In the genomic region with DNA sequence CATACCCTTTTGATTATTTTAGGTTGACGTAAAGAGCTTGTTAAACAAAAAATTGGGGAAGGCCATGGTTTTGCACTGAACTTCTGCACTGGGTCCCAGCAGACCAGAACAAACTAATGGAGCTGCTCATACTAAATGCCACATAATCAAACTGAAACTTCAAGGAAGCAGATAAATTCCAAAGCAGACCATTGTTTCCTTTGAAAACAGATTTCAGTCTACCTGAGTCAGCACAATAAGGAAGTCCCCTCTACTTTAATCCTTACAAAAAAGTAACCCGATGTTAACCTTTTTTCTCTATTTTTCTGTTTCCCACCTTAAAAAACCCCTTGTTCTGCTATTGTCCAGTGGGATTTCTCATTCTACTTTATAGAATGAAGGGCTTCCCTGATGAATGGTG, we compare ENCODE assay signal across 18 cellular contexts. TPM values are rescaled to one million over a fixed set of nuclear protein-coding genes. Genes with fewer than 3 reads are reported as not detected.
DNase-seq lines count a peak whose midpoint lies in the region; ATAC-seq, FAIRE-seq and TF ChIP-seq lines count a peak whose summit lies in the region.
"Had no signal": no experiment of that assay in that cellular context is flagged by ENCODE, and none has a peak within 500 bp of the region (broad histone marks: within the 10 kb centered on the region; RNA-seq: fewer than 3 reads in every experiment).

No MANE protein-coding gene starts in this region.

- no peaks in the 10 kb centered on the region for H3K9me2 ChIP-seq in GM23338 (ENCODE audit: insufficient read depth)

- 85% methylated on average over 2 of the region's 2 CpGs; no CpG with 5 or more reads in 1 of the 2 experiments for WGBS in H1 (ENCODE audit: extremely low coverage in 1 of 2, insufficient coverage in 1 of 2, insufficient read length in 1 of 2, insufficient replicate concordance in 2 of 2, low coverage in 1 of 2, low lambda C conversion rate in 2 of 2, missing lambda C conversion rate in 1 of 2), 2 experiments
- WGBS in mesendoderm (ENCODE audit: extremely low coverage, insufficient coverage, low lambda C conversion rate), result no CpG with 5 or more reads among the region's 2 CpGs

- H3K4me3 Mint-ChIP-seq in GM23338, result no peak overlapping the region
- no peak overlapping the region for H3K4me3 Mint-ChIP-seq in T-helper 17 cell
- H3K4me3 Mint-ChIP-seq: IgD-negative memory B cell had no signal

- H3K36me3 ChIP-seq in GM23338 (ENCODE audit: insufficient read depth), result no peaks in the 10 kb centered on the region; the same call in 1 of the 2 replicates
- H3K36me3 ChIP-seq in H1 (ENCODE audit: control insufficient read depth in 2 of 4, insufficient read depth in 4 of 4, low read length in 3 of 4), result peaks cover 0 to 11% (median 0%) of the 10 kb centered on the region in 4 experiments; a peak in 1 of 8 replicates
- no peaks in the 10 kb centered on the region for H3K36me3 ChIP-seq in mesendoderm (ENCODE audit: control insufficient read depth, insufficient read depth, low read length)
- H3K36me3 ChIP-seq in H7 (replicated peaks; ENCODE audit: control insufficient read depth, insufficient read depth, low read length), result no peaks in the 10 kb centered on the region; the same call in 1 of the 2 replicates
- peaks cover 0 to 20% of the 10 kb centered on the region in 2 donors for H3K36me3 ChIP-seq in left lung

- peaks cover 71% of the 10 kb centered on the region for H3K4me1 Mint-ChIP-seq in GM23338
- peaks cover 2% of the 10 kb centered on the region for H3K4me1 Mint-ChIP-seq in T-helper 17 cell
- H3K4me1 Mint-ChIP-seq: IgD-negative memory B cell had no signal

- H3K9ac ChIP-seq in H1 (replicated peaks in 1 of 4; ENCODE audit: extremely low read depth in 1 of 4, low read depth in 3 of 4, low read length in 3 of 4) (no peak overlapping the region), mesendoderm (ENCODE audit: low read length) (no peak overlapping the region)

- H2AK5ac ChIP-seq in H1 (ENCODE audit: low read depth, low read length) (no peak overlapping the region), mesendoderm (ENCODE audit: low read length) (no peak overlapping the region)

- H2BK15ac ChIP-seq in H1 (ENCODE audit: low read length) (no peak overlapping the region), mesendoderm (replicated peaks; ENCODE audit: low read depth) (no peak overlapping the region)

- H3K4me2 ChIP-seq in GM23338, result peak overlapping the region; percentile 33; the same call in 1 of the 2 replicates
- H3K4me2 ChIP-seq in H1 (ENCODE audit: insufficient read depth in 1 of 2, low read depth in 2 of 2, low read length in 2 of 2), result no peak overlapping the region
- no peak overlapping the region for H3K4me2 ChIP-seq in mesendoderm (ENCODE audit: low read length)

- H3K23me2 ChIP-seq in H1 (ENCODE audit: low read depth, low read length), result no peaks in the 10 kb centered on the region

- no peak for TF ChIP-seq POLR2A in H1 (IDR thresholded peaks at IDR 0.05; ENCODE audit: control extremely low read depth in 1 of 2, low read depth in 2 of 2, low read length in 2 of 2)

- no peak overlapping the region for H3K4ac ChIP-seq in H1 (replicated peaks; ENCODE audit: insufficient read length, low read depth, low read length)
- no peak overlapping the region for H3K4ac ChIP-seq in mesendoderm (ENCODE audit: low read depth, low read length)

- no peak overlapping the region for H3K14ac ChIP-seq in H1 (ENCODE audit: insufficient read length)

- H3K9me3 Mint-ChIP-seq in GM23338, result no peaks in the 10 kb centered on the region
- H3K9me3 Mint-ChIP-seq: IgD-negative memory B cell had no signal

- H2BK120ac ChIP-seq in H1 (replicated peaks; ENCODE audit: low read depth, low read length) (no peak overlapping the region), mesendoderm (ENCODE audit: low read depth, low read length) (no peak overlapping the region)

- H2BK12ac ChIP-seq in H1 (ENCODE audit: low read depth, low read length), result no peak overlapping the region

- H3K79me1 ChIP-seq in H1 (ENCODE audit: low read depth, low read length) (no peaks in the 10 kb centered on the region), mesendoderm (ENCODE audit: low read length) (no peaks in the 10 kb centered on the region)

- peak overlapping the region; percentile 29 for H3K27ac ChIP-seq in GM23338 (ENCODE audit: low read depth)
- H3K27ac ChIP-seq in H1 (ENCODE audit: low read depth, low read length), result no peak overlapping the region
- no peak overlapping the region for H3K27ac ChIP-seq in mesendoderm (ENCODE audit: low read depth, low read length)
- H3K27ac ChIP-seq in left lung, result no peak overlapping the region

- H3K27ac Mint-ChIP-seq in GM23338 (peak overlapping the region; percentile 71), T-helper 17 cell (peak overlapping the region; percentile 14)
- H3K27ac Mint-ChIP-seq: IgD-negative memory B cell had no signal

- H3K36me3 Mint-ChIP-seq in GM23338 (ENCODE audit: low read depth), result peaks cover 15% of the 10 kb centered on the region; the same call in 2 of the 3 replicates
- no peaks in the 10 kb centered on the region for H3K36me3 Mint-ChIP-seq in T-helper 17 cell (ENCODE audit: low read depth)

- TF ChIP-seq EP300 in H1 (IDR thresholded peaks at IDR 0.05; ENCODE audit: borderline replicate concordance in 1 of 2, low read depth in 2 of 2, low read length in 2 of 2), result no peak

- DNase-seq in GM23338 (ENCODE audit: low spot score) (peak; percentile 29), T-helper 17 cell (no peak), H1 (ENCODE audit: low read depth in 1 of 2, low spot score in 2 of 2) (no peak), mesendoderm (peak; percentile 42), H7 (no peak), left lung (no peak), foreskin melanocyte (no peak), DMS153 (lab: John Stamatoyannopoulos, UW) (no peak)
- DNase-seq: AML-193, COR-L47, EL, NCI-H1436, NCI-H2029 treated with DMSO at 0.1 percent for 48 hours, NCI-H2171 treated with DMSO at 0.1 percent for 48 hours, NCI-H446 treated with DMSO at 0.1 percent for 48 hours, RPMI8226, SIG-M5 had no signal

- TF ChIP-seq CTCF in GM23338 (conservative IDR thresholded peaks at IDR 0.05; ENCODE audit: low read depth in 2 of 2), result no peak
- no peak for TF ChIP-seq CTCF in H1 (IDR thresholded peaks at IDR 0.05; ENCODE audit: control extremely low read depth in 1 of 3, insufficient read depth in 1 of 3, low read depth in 1 of 3, low read length in 3 of 3)
- TF ChIP-seq CTCF in left lung (IDR thresholded peaks at IDR 0.05), result no peak

- CTCF ChIA-PET in H1 (lab: Charles Lee; ENCODE audit: partially characterized antibody), result no interaction called here

- H4K5ac ChIP-seq in H1 (ENCODE audit: insufficient read length, low read depth, low read length) (no peak overlapping the region), mesendoderm (ENCODE audit: low read length) (no peak overlapping the region)

- H3K4me3 ChIP-seq in GM23338, result no peak overlapping the region
- H3K4me3 ChIP-seq in H1 (ENCODE audit: extremely low read depth in 1 of 4, insufficient read depth in 2 of 4, low read depth in 3 of 4, low read length in 4 of 4), result no peak overlapping the region
- no peak overlapping the region for H3K4me3 ChIP-seq in mesendoderm (ENCODE audit: low read length)
- no peak overlapping the region for H3K4me3 ChIP-seq in H7 (ENCODE audit: insufficient read depth, low read depth, low read length)
- no peak overlapping the region for H3K4me3 ChIP-seq in left lung

- H3K23ac ChIP-seq in H1 (ENCODE audit: insufficient read length) (no peak overlapping the region), mesendoderm (ENCODE audit: low read length) (no peak overlapping the region)

- POLR2A ChIA-PET in H1 (lab: Charles Lee; ENCODE audit: partially characterized antibody), result no interaction called here

- H4K20me1 ChIP-seq in GM23338 (replicated peaks; ENCODE audit: insufficient read depth) (no peaks in the 10 kb centered on the region), H1 (replicated peaks in 1 of 2; ENCODE audit: control insufficient read depth in 1 of 2, insufficient read depth in 2 of 2, low read length in 2 of 2) (no peaks in the 10 kb centered on the region)

- no peak overlapping the region for H2BK20ac ChIP-seq in H1 (ENCODE audit: low read length)

- H3K27me3 Mint-ChIP-seq in GM23338 (ENCODE audit: insufficient read depth, low read depth, poor library complexity) (no peaks in the 10 kb centered on the region), T-helper 17 cell (peaks cover 20% of the 10 kb centered on the region)

- no peaks in the 10 kb centered on the region for H3F3A ChIP-seq in GM23338 (replicated peaks; ENCODE audit: low read depth)

- ATAC-seq in GM23338 (peak; percentile 23; the same call in 2 of the 3 replicates), T-helper 17 cell (no peak), left lung (no peak)

- no peaks in the 10 kb centered on the region for H3K27me3 ChIP-seq in GM23338 (ENCODE audit: insufficient read depth)
- H3K27me3 ChIP-seq in H1 (replicated peaks in 1 of 4; ENCODE audit: control insufficient read depth in 3 of 4, extremely low read depth in 1 of 4, insufficient read depth in 3 of 4, low read length in 3 of 4), result no peaks in the 10 kb centered on the region
- H3K27me3 ChIP-seq in mesendoderm (ENCODE audit: insufficient read depth, low read length, poor library complexity), result no peaks in the 10 kb centered on the region
- H3K27me3 ChIP-seq in H7 (ENCODE audit: control insufficient read depth, insufficient read depth, low read length), result no peaks in the 10 kb centered on the region
- no peaks in the 10 kb centered on the region for H3K27me3 ChIP-seq in left lung

- H3K79me2 ChIP-seq in GM23338 (replicated peaks; ENCODE audit: insufficient read depth) (no peaks in the 10 kb centered on the region), H1 (ENCODE audit: control insufficient read depth in 1 of 2, insufficient read depth in 2 of 2, low read length in 2 of 2) (no peaks in the 10 kb centered on the region), mesendoderm (ENCODE audit: control insufficient read depth, insufficient read depth, low read length) (no peaks in the 10 kb centered on the region)

- peaks cover 73% of the 10 kb centered on the region for H3K4me1 ChIP-seq in GM23338 (ENCODE audit: insufficient read depth)
- peaks cover 3 to 18% (median 7%) of the 10 kb centered on the region in 4 experiments for H3K4me1 ChIP-seq in H1 (replicated peaks in 1 of 4; ENCODE audit: control insufficient read depth in 3 of 4, insufficient read depth in 4 of 4, low read length in 3 of 4)
- H3K4me1 ChIP-seq in mesendoderm (ENCODE audit: control insufficient read depth, low read depth, low read length), result no peaks in the 10 kb centered on the region
- no peaks in the 10 kb centered on the region for H3K4me1 ChIP-seq in left lung

- FAIRE-seq in H1 (lab: Jason Lieb, UNC), result no peak

- H2BK5ac ChIP-seq in H1 (ENCODE audit: low read depth, low read length) (no peak overlapping the region), mesendoderm (ENCODE audit: low read length) (no peak overlapping the region)

- H3K9me3 ChIP-seq in T-helper 17 cell (ENCODE audit: control insufficient read depth, low read length, poor library complexity, severe bottlenecking) (no peaks in the 10 kb centered on the region), H1 (ENCODE audit: insufficient read depth in 2 of 2, low read depth in 1 of 2, low read length in 1 of 2) (no peaks in the 10 kb centered on the region), left lung (no peaks in the 10 kb centered on the region)

- intact Hi-C loops in left lung (cut with DNase I), result no loop called here

- H4K8ac ChIP-seq in H1 (ENCODE audit: extremely low read depth, insufficient read depth, low read length), result no peak overlapping the region
- no peak overlapping the region for H4K8ac ChIP-seq in mesendoderm (ENCODE audit: low read depth, low read length)

- H3K18ac ChIP-seq in H1 (ENCODE audit: extremely low read depth, low read length) (no peak overlapping the region; the same call in 1 of the 2 replicates), mesendoderm (ENCODE audit: low read length) (no peak overlapping the region)

- H2AFZ ChIP-seq in GM23338 (no peak overlapping the region), H1 (ENCODE audit: low read length) (no peak overlapping the region)

- H3K56ac ChIP-seq in H1 (replicated peaks; ENCODE audit: insufficient read length, low read depth, low read length) (no peak overlapping the region), mesendoderm (ENCODE audit: low read length) (no peak overlapping the region)

- H4K91ac ChIP-seq in H1 (replicated peaks; ENCODE audit: insufficient read length, low read length), result no peak overlapping the region

- no peak for TF ChIP-seq RAD21 in H1 (IDR thresholded peaks at IDR 0.05 in 1 of 2, conservative IDR thresholded peaks at IDR 0.05 in 1 of 2; ENCODE audit: low read depth in 2 of 2, low read length in 2 of 2)

RNA-seq across cellular contexts. Expression of gene WDR36, which starts 39.2 kb away (rescaled TPM):
- 56.8 and 61.1 TPM in 2 replicates for total RNA-seq in GM23338 (2014; rRNA removed; shearing (Covaris generic))
- polyA plus RNA-seq in GM23338 (2016; fragmentation: Nextera tagmentation; extraction: Ambion mirVana), result 14.3 and 18.5 TPM in 2 replicates
- 10 to 100 TPM; 22.7 to 27.9 TPM for total RNA-seq in T-helper 17 cell
- total RNA-seq in H1 (2021; fragmentation: NEBNext Ultra II Directional; extraction: Animal tissue kit (Norgen Biotek cat#: 25700)), result 41.8 and 43.7 TPM in 2 replicates
- polyA plus RNA-seq in H1 (2011; rRNA removed), result 6.9 and 9.3 TPM in 2 replicates
- 10.6 TPM for polyA plus RNA-seq in H1 (2011; cell fraction: cytosol; rRNA removed)
- polyA plus RNA-seq in H1 (2011; cell fraction: nucleus; rRNA removed), result 12.9 TPM
- 9.9 to 24.1 TPM (median 13.2 TPM) in 4 replicates for polyA plus RNA-seq in H1 (2012, experiment 1 of 2)
- polyA plus RNA-seq in H1 (2012, experiment 2 of 2), result 1.1 TPM
- 19.2 TPM for polyA plus RNA-seq in H1 (2013, experiment 1 of 2)
- polyA plus RNA-seq in H1 (2013, experiment 2 of 2), result 18.7 TPM
- polyA minus RNA-seq in H1 (2011; rRNA and poly(A)+ RNA removed), result 47.0 and 59.6 TPM in 2 replicates
- polyA minus RNA-seq in H1 (2011; cell fraction: cytosol; rRNA and poly(A)+ RNA removed), result 28.5 TPM
- polyA minus RNA-seq in H1 (2011; cell fraction: nucleus; rRNA and poly(A)+ RNA removed), result 107 TPM
- polyA plus RNA-seq in mesendoderm (2013, experiment 1 of 2), result 21.8 TPM
- 20.8 TPM for polyA plus RNA-seq in mesendoderm (2013, experiment 2 of 2)
- total RNA-seq in H7 (2014; rRNA removed; shearing (Covaris generic)), result 41.5 and 52.3 TPM in 2 replicates
- 10 to 100 TPM; 23.1 to 29.6 TPM for total RNA-seq in left lung

RNA-seq across cellular contexts. Expression of gene TSLP, which starts 59.8 kb away (rescaled TPM):
- total RNA-seq in GM23338 (2014; rRNA removed; shearing (Covaris generic)), result 0.35 and 0.66 TPM in 2 replicates
- polyA plus RNA-seq in GM23338 (2016; fragmentation: Nextera tagmentation; extraction: Ambion mirVana), result 1.5 and 2.1 TPM in 2 replicates
- not detected for total RNA-seq in T-helper 17 cell
- 1.3 and 1.9 TPM in 2 replicates for total RNA-seq in H1 (2021; fragmentation: NEBNext Ultra II Directional; extraction: Animal tissue kit (Norgen Biotek cat#: 25700))
- polyA plus RNA-seq in H1 (2011; rRNA removed), result 0.31 and 0.39 TPM in 2 replicates
- 0.53 TPM for polyA plus RNA-seq in H1 (2011; cell fraction: cytosol; rRNA removed)
- polyA plus RNA-seq in H1 (2011; cell fraction: nucleus; rRNA removed), result 0.26 TPM
- polyA plus RNA-seq in H1 (2012, experiment 1 of 2), result 0.61 to 1.00 TPM (median 0.87 TPM) in 4 replicates
- polyA plus RNA-seq in H1 (2012, experiment 2 of 2), result 0.56 TPM
- 1.7 TPM for polyA plus RNA-seq in H1 (2013, experiment 1 of 2)
- polyA plus RNA-seq in H1 (2013, experiment 2 of 2), result 1.9 TPM
- polyA minus RNA-seq in H1 (2011; rRNA and poly(A)+ RNA removed), result 0.54 and 0.59 TPM in 2 replicates
- polyA minus RNA-seq in H1 (2011; cell fraction: cytosol; rRNA and poly(A)+ RNA removed), result 0.73 TPM
- polyA minus RNA-seq in H1 (2011; cell fraction: nucleus; rRNA and poly(A)+ RNA removed), result 1.3 TPM
- polyA plus RNA-seq in mesendoderm (2013, experiment 1 of 2), result 1.1 TPM
- 1.1 TPM for polyA plus RNA-seq in mesendoderm (2013, experiment 2 of 2)
- total RNA-seq in H7 (2014; rRNA removed; shearing (Covaris generic)), result 0.15 and 0.28 TPM in 2 replicates
- total RNA-seq in left lung, result 1 to 10 TPM in 1 of 2 donors, under 1 TPM in 1; 0.70 to 1.6 TPM
- polyA plus RNA-seq: IgD-negative memory B cell had no signal

Comparison
In these comparisons a context has a peak if more than half of its experiments do, and no peak if none do; other contexts are left out.
1. DNase-seq: peak in GM23338 (single experiment) and mesendoderm (single experiment); none in T-helper 17 cell (0 of 3), H1 (0 of 2), H7 (single experiment), left lung (0 of 2), foreskin melanocyte (single experiment) and DMS153 (single experiment).